ENCODE assay signal across 1 cellular context in genomic region chr1:202235856-202236837, GRCh38.
TF ChIP-seq lines count a peak whose summit lies in the region.

No MANE protein-coding gene starts in this region.

TF ChIP-seq in H1, 55 proteins besides CTCF, POLR2A, EP300 and RAD21 (continued from another document):
- TF ChIP-seq BACH1 (IDR thresholded peaks at IDR 0.05; ENCODE audit: low read length) (peak; percentile 32; the same call in 1 of the 2 replicates), RNF2 (IDR thresholded peaks at IDR 0.05; ENCODE audit: borderline replicate concordance, low read depth, low read length, missing control alignments, poor library complexity, severe bottlenecking) (no peak), CEBPB (IDR thresholded peaks at IDR 0.05; ENCODE audit: low read depth, low read length) (peak; percentile 93), HDAC6 (IDR thresholded peaks at IDR 0.05; ENCODE audit: low read depth, low read length) (no peak), SP4 (IDR thresholded peaks at IDR 0.05; ENCODE audit: low read length) (peak; percentile 58; the same call in 1 of the 2 replicates), ATF2 (IDR thresholded peaks at IDR 0.05; ENCODE audit: low read length) (peak; percentile 95), MAX (IDR thresholded peaks at IDR 0.05) (peak; percentile 86), TBP (IDR thresholded peaks at IDR 0.05; ENCODE audit: low read depth, low read length) (peak; percentile 30; the same call in 1 of the 2 replicates), KDM5A (IDR thresholded peaks at IDR 0.05; ENCODE audit: low read length) (no peak), SRF (IDR thresholded peaks at IDR 0.05; ENCODE audit: low read depth, low read length) (no peak), CBX5 (IDR thresholded peaks at IDR 0.05; ENCODE audit: low read depth, low read length) (no peak), HDAC2 (IDR thresholded peaks at IDR 0.05; ENCODE audit: borderline replicate concordance in 1 of 2, low read depth in 2 of 2, low read length in 2 of 2) (peak in 1 of 2 experiments; percentile 83; a peak in 2 of 4 replicates), TAF1 (IDR thresholded peaks at IDR 0.05; ENCODE audit: low read depth, low read length) (0 out of 2 replicates have a peak, but pooled peaks have one; percentile 19)
TF ChIP-seq in H1: peak in this region for 14.
